14 cellular contexts compared by ENCODE assay signal in genomic region chr10:79158004-79158340, GRCh38.
A peak's percentile ranks its signal among the peaks of the same experiment; 100 is the strongest.
DNase-seq lines count a peak whose midpoint lies in the region; ATAC-seq and TF ChIP-seq lines count a peak whose summit lies in the region.
"Had no signal": no experiment of that assay in that cellular context is flagged by ENCODE, and none has a peak within 500 bp of the region (broad histone marks: within the 10 kb centered on the region; RNA-seq: fewer than 3 reads in every experiment).

No MANE protein-coding gene starts in this region.

- H3K27ac ChIP-seq in PC-3 (ENCODE audit: low read length) (peak overlapping the region; percentile 9), mucosa of rectum (ENCODE audit: low read depth in 2 of 2, low read length in 2 of 2) (peak overlapping the region; percentile 34 to 56), tibial nerve (peak overlapping the region in 3 of 4 donors; percentile 60 to 97 (median 91))

- no peak for TF ChIP-seq EP300 in tibial nerve (IDR thresholded peaks at IDR 0.05)

- H3K9me3 Mint-ChIP-seq in endothelial cell (ENCODE audit: unreplicated experiment) = no peaks in the 10 kb centered on the region
- H3K9me3 Mint-ChIP-seq: activated naive CD4-positive, alpha-beta T cell treated with anti-CD3 and anti-CD28 coated beads, Interleukin-2, amount 50 U/mL, for 24 hours; immature natural killer cell had no signal

- H3K9me2 ChIP-seq in PC-3 (replicated peaks; ENCODE audit: low read length) = no peaks in the 10 kb centered on the region

- peak overlapping the region; percentile 60 for H3K4me2 ChIP-seq in PC-3 (ENCODE audit: low read length)

- TF ChIP-seq CTCF in PC-3 (conservative IDR thresholded peaks at IDR 0.05; ENCODE audit: low read depth, low read length) = no peak
- TF ChIP-seq CTCF in endothelial cell (IDR thresholded peaks at IDR 0.05; ENCODE audit: unreplicated experiment) = no peak
- no peak for TF ChIP-seq CTCF in tibial nerve (IDR thresholded peaks at IDR 0.05)

- CTCF ChIA-PET in PC-3 (lab: Charles Lee) = interaction anchor here (2.0 kb wide), 1 partner anchor 37 kb away, joined by 22 read pairs; no protein-coding TSS in a partner anchor

- POLR2A ChIA-PET in PC-3 (lab: Charles Lee; ENCODE audit: unreplicated experiment) = interaction anchor here (0.6 to 1.7 kb wide), 4 partner anchors 9 to 52 kb away, joined by 3 to 7 read pairs (median 4); no protein-coding TSS in a partner anchor

- 51 to 60% methylated on average over 4 to 5 of the region's 5 CpGs for WGBS in tibial nerve, 2 donors

- peaks cover 13% of the 10 kb centered on the region for H3K27me3 Mint-ChIP-seq in endothelial cell (ENCODE audit: unreplicated experiment)
- H3K27me3 Mint-ChIP-seq: activated naive CD4-positive, alpha-beta T cell treated with anti-CD3 and anti-CD28 coated beads, Interleukin-2, amount 50 U/mL, for 24 hours had no signal

- ATAC-seq in PC-3 (no peak), GM21717 (IDR thresholded peaks at IDR 0.05; ENCODE audit: unreplicated experiment) (no peak), HG02571 (IDR thresholded peaks at IDR 0.05; ENCODE audit: unreplicated experiment) (no peak), HG03280 (IDR thresholded peaks at IDR 0.05; ENCODE audit: unreplicated experiment) (no peak)

- H3K4me1 ChIP-seq in PC-3 (ENCODE audit: insufficient read depth, low read length) (peaks cover 66% of the 10 kb centered on the region), mucosa of rectum (ENCODE audit: control insufficient read depth in 2 of 2, insufficient read depth in 2 of 2, low read length in 2 of 2) (peaks cover 16 to 28% of the 10 kb centered on the region in 2 donors), tibial nerve (peaks cover 0 to 99% (median 71%) of the 10 kb centered on the region in 4 donors)

- H3K4me3 Mint-ChIP-seq in endothelial cell (ENCODE audit: unreplicated experiment) = no peak overlapping the region
- H3K4me3 Mint-ChIP-seq: activated naive CD4-positive, alpha-beta T cell treated with anti-CD3 and anti-CD28 coated beads, Interleukin-2, amount 50 U/mL, for 24 hours; immature natural killer cell had no signal

- no peaks in the 10 kb centered on the region for H4K20me1 ChIP-seq in PC-3 (ENCODE audit: low read length)

- peaks cover 71% of the 10 kb centered on the region for H3K79me2 ChIP-seq in PC-3 (ENCODE audit: low read length)

- no peaks in the 10 kb centered on the region for H3F3A ChIP-seq in PC-3 (ENCODE audit: low read length, unreplicated experiment)

- H3K27ac Mint-ChIP-seq in endothelial cell (ENCODE audit: unreplicated experiment) = peak overlapping the region; percentile 52
- H3K27ac Mint-ChIP-seq: activated naive CD4-positive, alpha-beta T cell treated with anti-CD3 and anti-CD28 coated beads, Interleukin-2, amount 50 U/mL, for 24 hours had no signal

- H3K9ac ChIP-seq in PC-3 (ENCODE audit: low read length) (no peak overlapping the region), mucosa of rectum (ENCODE audit: low read depth in 1 of 2, low read length in 2 of 2) (no peak overlapping the region)

- H3K36me3 ChIP-seq in PC-3 (ENCODE audit: low read depth, low read length) (peaks cover 6% of the 10 kb centered on the region; the same call in 1 of the 2 replicates), mucosa of rectum (ENCODE audit: control insufficient read depth in 2 of 2, insufficient read depth in 2 of 2, low read length in 2 of 2) (peaks cover 9 to 11% of the 10 kb centered on the region in 2 donors), tibial nerve (peaks cover 0 to 12% (median 0%) of the 10 kb centered on the region in 3 donors)

- intact Hi-C loops in PC-3 (cut with micrococcal nuclease) = loop anchor here (5.0 kb wide), 1 partner anchor 701 kb away; no protein-coding TSS in a partner anchor

- H3K4me1 Mint-ChIP-seq in endothelial cell (ENCODE audit: unreplicated experiment) = peaks cover 25% of the 10 kb centered on the region

- H3K36me3 Mint-ChIP-seq in endothelial cell (ENCODE audit: low read depth, unreplicated experiment) = peaks cover 7% of the 10 kb centered on the region
- H3K36me3 Mint-ChIP-seq: immature natural killer cell had no signal

- BruUV-seq in PC-3 (replicated peaks; lab: Mats Ljungman, UMichigan) = TSS peak; percentile 56

- H2AFZ ChIP-seq in PC-3 (ENCODE audit: low read length) = no peak overlapping the region

- TF ChIP-seq POLR2A in tibial nerve (IDR thresholded peaks at IDR 0.05) = no peak

- H3K27me3 ChIP-seq in PC-3 (ENCODE audit: low read length) (no peaks in the 10 kb centered on the region), mucosa of rectum (ENCODE audit: control insufficient read depth in 2 of 2, insufficient read depth in 2 of 2, low read length in 2 of 2) (no peaks in the 10 kb centered on the region), tibial nerve (no peaks in the 10 kb centered on the region)

- H3K4me3 ChIP-seq in PC-3 (ENCODE audit: low read length) = peak overlapping the region; percentile 9; the same call in 1 of the 2 replicates
- no peak overlapping the region for H3K4me3 ChIP-seq in mucosa of rectum (ENCODE audit: low read length in 2 of 2)
- no peak overlapping the region for H3K4me3 ChIP-seq in tibial nerve

- H3K9me3 ChIP-seq in PC-3 (ENCODE audit: low read length) (no peaks in the 10 kb centered on the region), mucosa of rectum (ENCODE audit: control insufficient read depth in 2 of 2, low read length in 2 of 2) (no peaks in the 10 kb centered on the region), tibial nerve (no peaks in the 10 kb centered on the region)

- DNase-seq in PC-3 = no peak
- DNase-seq in endothelial cell (ENCODE audit: low spot score) = no peak
- no peak for DNase-seq in tibial nerve (ENCODE audit: low spot score in 2 of 2)
- DNase-seq: activated CD4-positive, alpha-beta T cell treated with anti-CD3 and anti-CD28 coated beads, Interleukin-2, amount 50 U/mL, for 4 hours; DMS 273 treated with DMSO at 0.1 percent for 48 hours; effector CD8-positive, alpha-beta T cell; immature natural killer cell; Karpas-422; nucleus accumbens had no signal

Comparison
In these comparisons a context has a peak if more than half of its experiments do, and no peak if none do; other contexts are left out.
1. H3K27ac ChIP-seq: peak in every context shown above with its lines; median percentile 91 in tibial nerve; 45 in mucosa of rectum; 9 in PC-3.